In genomic region chr6:139856562-139856961, GRCh38 we compare ENCODE assay signal across 12 cellular contexts.
"Had no signal": no experiment of that assay in that cellular context is flagged by ENCODE, and none has a peak within 500 bp of the region (broad histone marks: within the 10 kb centered on the region; RNA-seq: fewer than 3 reads in every experiment).

No MANE protein-coding gene starts in this region.

- H3K36me3 Mint-ChIP-seq: activated naive CD4-positive, alpha-beta T cell treated with anti-CD3 and anti-CD28 coated beads, Interleukin-2, amount 10 ng/mL, durations not matched to agents 7 days and 5 days had no signal

- DNase-seq: activated CD4-positive, alpha-beta T cell treated with anti-CD3 and anti-CD28 coated beads, Interleukin-2, amount 10 ng/mL, durations not matched to agents 7 days and 5 days; activated CD4-positive, CD25-positive, alpha-beta regulatory T cell; activated CD8-positive, alpha-beta memory T cell treated with anti-CD3 and anti-CD28 coated beads for 24 hours; activated naive CD4-positive, alpha-beta T cell treated with anti-CD3 and anti-CD28 coated beads, Interleukin-2, amount 10 ng/mL, durations not matched to agents 7 days and 5 days; amniotic stem cell; foreskin fibroblast; left lung; occipital lobe; T-helper 17 cell; tibial artery had no signal

- H3K27me3 ChIP-seq: esophagus muscularis mucosa, left lung, tibial artery had no signal

- H3K9me3 Mint-ChIP-seq: activated naive CD4-positive, alpha-beta T cell treated with anti-CD3 and anti-CD28 coated beads, Interleukin-2, amount 10 ng/mL, durations not matched to agents 7 days and 5 days had no signal

- H3K27ac Mint-ChIP-seq: activated CD4-positive, alpha-beta T cell treated with anti-CD3 and anti-CD28 coated beads, Interleukin-2, amount 10 ng/mL, durations not matched to agents 7 days and 5 days; activated naive CD4-positive, alpha-beta T cell treated with anti-CD3 and anti-CD28 coated beads, Interleukin-2, amount 10 ng/mL, durations not matched to agents 7 days and 5 days; T-helper 17 cell had no signal

- H3K4me3 Mint-ChIP-seq: activated CD4-positive, alpha-beta T cell treated with anti-CD3 and anti-CD28 coated beads, Interleukin-2, amount 10 ng/mL, durations not matched to agents 7 days and 5 days; activated naive CD4-positive, alpha-beta T cell treated with anti-CD3 and anti-CD28 coated beads, Interleukin-2, amount 10 ng/mL, durations not matched to agents 7 days and 5 days; T-helper 17 cell had no signal

- H3K4me3 ChIP-seq: esophagus muscularis mucosa, left lung, skin epidermis, tibial artery had no signal

- H3K36me3 ChIP-seq: esophagus muscularis mucosa, left lung, tibial artery had no signal

- H3K27ac ChIP-seq: left lung, skin epidermis, tibial artery had no signal

- H3K4me1 ChIP-seq: left lung had no signal

- H3K9me3 ChIP-seq: esophagus muscularis mucosa, left lung, tibial artery had no signal

- H3K4me1 Mint-ChIP-seq: activated CD4-positive, alpha-beta T cell treated with anti-CD3 and anti-CD28 coated beads, Interleukin-2, amount 10 ng/mL, durations not matched to agents 7 days and 5 days; activated naive CD4-positive, alpha-beta T cell treated with anti-CD3 and anti-CD28 coated beads, Interleukin-2, amount 10 ng/mL, durations not matched to agents 7 days and 5 days; T-helper 17 cell had no signal

- H3K27me3 Mint-ChIP-seq: activated CD4-positive, alpha-beta T cell treated with anti-CD3 and anti-CD28 coated beads, Interleukin-2, amount 10 ng/mL, durations not matched to agents 7 days and 5 days; activated naive CD4-positive, alpha-beta T cell treated with anti-CD3 and anti-CD28 coated beads, Interleukin-2, amount 10 ng/mL, durations not matched to agents 7 days and 5 days had no signal
